ENCODE assay signal across 18 cellular contexts in the genomic region with DNA sequence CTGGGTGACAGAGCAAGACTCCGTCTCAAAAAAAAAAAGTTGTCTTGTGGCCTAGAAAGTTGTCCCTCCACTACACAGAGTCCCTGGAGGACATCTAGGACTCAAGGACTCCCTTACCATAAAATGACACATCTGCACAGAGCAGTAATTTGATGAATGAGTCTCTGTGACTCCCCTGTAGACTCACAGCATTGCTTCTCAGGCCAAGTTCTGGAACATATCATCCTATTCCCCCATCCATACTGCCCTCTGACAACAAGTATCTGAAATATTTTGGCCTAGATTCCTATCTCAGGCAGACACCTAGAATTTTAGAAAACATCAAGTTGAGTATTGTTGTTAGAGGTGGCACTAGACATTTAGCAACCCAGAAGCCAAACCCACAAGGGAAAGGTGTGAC.
DNase-seq lines count a peak whose midpoint lies in the region; ATAC-seq, FAIRE-seq and TF ChIP-seq lines count a peak whose summit lies in the region.
"Had no signal": no experiment of that assay in that cellular context is flagged by ENCODE, and none has a peak within 500 bp of the region (broad histone marks: within the 10 kb centered on the region; RNA-seq: fewer than 3 reads in every experiment).

No MANE protein-coding gene starts in this region.

- no peak for TF ChIP-seq CTCF in bronchial epithelial cell (IDR thresholded peaks at IDR 0.05; ENCODE audit: insufficient read depth, low read length, severe bottlenecking)

- ATAC-seq in HG02884 (IDR thresholded peaks at IDR 0.05; ENCODE audit: unreplicated experiment) (no peak), HG03139 (IDR thresholded peaks at IDR 0.05; ENCODE audit: unreplicated experiment) (no peak)

- H3K4me3 ChIP-seq in bronchial epithelial cell (ENCODE audit: low read depth, low read length), result no peak overlapping the region

- H3K36me3 ChIP-seq in bronchial epithelial cell (ENCODE audit: control insufficient read depth, insufficient read depth, low read length), result no peaks in the 10 kb centered on the region

- DNase-seq in AG20443 (ENCODE audit: low spot score) (peak; percentile 27), HCEC 1CT (peak; percentile 46), bronchial epithelial cell (ENCODE audit: low read depth) (peak; percentile 76), hepatic stellate cell (ENCODE audit: low spot score) (peak; percentile 41), NCI-H1436 (lab: John Stamatoyannopoulos, UW) (no peak), NCI-H146 treated with DMSO at 0.1 percent for 48 hours (lab: John Stamatoyannopoulos, UW; ENCODE audit: unreplicated experiment) (no peak)
- DNase-seq: C1 segment of cervical spinal cord, DMS 273 treated with DMSO at 0.1 percent for 48 hours, H7, NCI-H1417 treated with DMSO at 0.1 percent for 48 hours, NCI-H2081, NCI-H510A treated with DMSO at 0.1 percent for 48 hours, Right ventricle myocardium superior, SK-N-SH had no signal

- no peaks in the 10 kb centered on the region for H3K27me3 ChIP-seq in bronchial epithelial cell (ENCODE audit: control insufficient read depth, insufficient read depth, low read length)

- FAIRE-seq in bronchial epithelial cell (lab: Jason Lieb, UNC), result no peak
- FAIRE-seq: GM19239, HTR-8/SVneo had no signal

Comparison
In these comparisons a context has a peak if more than half of its experiments do, and no peak if none do; other contexts are left out.
1. DNase-seq: peak in AG20443 (single experiment), HCEC 1CT (single experiment), bronchial epithelial cell (single experiment) and hepatic stellate cell (single experiment); none in NCI-H1436 (single experiment) and NCI-H146 treated with DMSO at 0.1 percent for 48 hours (single experiment).